ENCODE assay signal across 1 cellular context in the genomic region with DNA sequence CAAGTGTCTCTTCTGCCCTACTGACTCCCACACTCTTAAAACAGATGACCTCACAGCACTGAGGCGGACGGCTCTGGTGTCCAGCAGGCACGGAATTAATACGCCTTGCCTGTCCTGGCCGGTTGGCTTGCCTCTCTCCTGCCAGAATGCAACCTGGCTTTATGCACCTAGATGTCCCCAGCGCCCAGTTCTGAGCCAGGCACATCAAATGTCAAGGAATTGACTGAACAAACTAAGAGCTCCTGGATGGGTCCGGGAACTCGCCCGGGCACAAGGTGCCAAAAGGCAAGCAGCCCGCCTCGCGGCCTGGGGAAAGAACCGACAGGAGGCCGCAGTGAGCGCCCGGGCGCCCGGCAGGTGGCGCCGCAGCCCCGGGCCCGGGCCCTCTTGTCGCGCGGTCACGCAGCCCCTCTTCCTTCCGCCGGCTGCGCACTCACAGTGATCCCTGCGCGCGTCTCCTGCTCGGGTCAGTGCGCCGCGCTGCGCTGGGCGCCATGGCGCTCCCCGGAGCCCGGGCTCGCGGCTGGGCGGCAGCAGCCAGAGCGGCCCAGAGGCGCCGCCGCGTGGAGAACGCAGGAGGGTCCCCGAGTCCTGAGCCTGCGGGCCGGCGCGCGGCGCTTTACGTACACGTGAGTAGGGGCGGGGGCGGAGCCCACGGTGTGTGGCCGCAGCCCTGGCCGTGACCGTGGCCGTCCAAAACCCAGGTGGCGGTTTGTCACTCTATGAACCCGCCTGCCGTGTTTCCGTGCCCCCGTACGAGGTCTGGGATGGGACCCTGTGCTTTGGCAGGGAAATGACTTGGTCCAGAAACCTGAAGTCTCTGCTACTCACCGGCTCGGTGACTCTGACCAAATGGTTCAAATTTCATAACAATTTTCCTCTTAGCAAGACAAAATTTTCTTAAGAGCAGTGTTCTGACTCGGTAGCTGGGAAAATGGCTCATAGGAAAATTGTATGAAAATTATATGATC.
TF ChIP-seq lines count a peak whose summit lies in the region.

RSAD1 (plus strand) TSS at position 470 of the 971 bp plus-strand sequence; CDS start at position 495, 25 bp downstream.

TF ChIP-seq in HepG2, 621 proteins besides CTCF, POLR2A, EP300 and RAD21 (continued from another document and continues in another):
- TF ChIP-seq ZNF281 (CRISPR knock-in tag; IDR thresholded peaks at IDR 0.05; ENCODE audit: borderline replicate concordance): peak; percentile 36; the same call in 1 of the 2 replicates
- TF ChIP-seq ZNF543 (CRISPR knock-in tag; IDR thresholded peaks at IDR 0.05): peak; percentile 44; the same call in 1 of the 2 replicates
- no peak for TF ChIP-seq MAF1 (CRISPR knock-in tag; IDR thresholded peaks at IDR 0.05; ENCODE audit: borderline replicate concordance)
- TF ChIP-seq, protein P1, sequence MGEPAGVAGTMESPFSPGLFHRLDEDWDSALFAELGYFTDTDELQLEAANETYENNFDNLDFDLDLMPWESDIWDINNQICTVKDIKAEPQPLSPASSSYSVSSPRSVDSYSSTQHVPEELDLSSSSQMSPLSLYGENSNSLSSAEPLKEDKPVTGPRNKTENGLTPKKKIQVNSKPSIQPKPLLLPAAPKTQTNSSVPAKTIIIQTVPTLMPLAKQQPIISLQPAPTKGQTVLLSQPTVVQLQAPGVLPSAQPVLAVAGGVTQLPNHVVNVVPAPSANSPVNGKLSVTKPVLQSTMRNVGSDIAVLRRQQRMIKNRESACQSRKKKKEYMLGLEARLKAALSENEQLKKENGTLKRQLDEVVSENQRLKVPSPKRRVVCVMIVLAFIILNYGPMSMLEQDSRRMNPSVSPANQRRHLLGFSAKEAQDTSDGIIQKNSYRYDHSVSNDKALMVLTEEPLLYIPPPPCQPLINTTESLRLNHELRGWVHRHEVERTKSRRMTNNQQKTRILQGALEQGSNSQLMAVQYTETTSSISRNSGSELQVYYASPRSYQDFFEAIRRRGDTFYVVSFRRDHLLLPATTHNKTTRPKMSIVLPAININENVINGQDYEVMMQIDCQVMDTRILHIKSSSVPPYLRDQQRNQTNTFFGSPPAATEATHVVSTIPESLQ (CRISPR knock-in tag; conservative IDR thresholded peaks at IDR 0.05): peak; percentile 90
- TF ChIP-seq, protein P2, sequence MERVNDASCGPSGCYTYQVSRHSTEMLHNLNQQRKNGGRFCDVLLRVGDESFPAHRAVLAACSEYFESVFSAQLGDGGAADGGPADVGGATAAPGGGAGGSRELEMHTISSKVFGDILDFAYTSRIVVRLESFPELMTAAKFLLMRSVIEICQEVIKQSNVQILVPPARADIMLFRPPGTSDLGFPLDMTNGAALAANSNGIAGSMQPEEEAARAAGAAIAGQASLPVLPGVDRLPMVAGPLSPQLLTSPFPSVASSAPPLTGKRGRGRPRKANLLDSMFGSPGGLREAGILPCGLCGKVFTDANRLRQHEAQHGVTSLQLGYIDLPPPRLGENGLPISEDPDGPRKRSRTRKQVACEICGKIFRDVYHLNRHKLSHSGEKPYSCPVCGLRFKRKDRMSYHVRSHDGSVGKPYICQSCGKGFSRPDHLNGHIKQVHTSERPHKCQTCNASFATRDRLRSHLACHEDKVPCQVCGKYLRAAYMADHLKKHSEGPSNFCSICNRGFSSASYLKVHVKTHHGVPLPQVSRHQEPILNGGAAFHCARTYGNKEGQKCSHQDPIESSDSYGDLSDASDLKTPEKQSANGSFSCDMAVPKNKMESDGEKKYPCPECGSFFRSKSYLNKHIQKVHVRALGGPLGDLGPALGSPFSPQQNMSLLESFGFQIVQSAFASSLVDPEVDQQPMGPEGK (CRISPR knock-in tag; IDR thresholded peaks at IDR 0.05): no peak; the same call in 1 of the 2 replicates
- no peak for TF ChIP-seq LCORL (IDR thresholded peaks at IDR 0.05)
- TF ChIP-seq LCORL (CRISPR knock-in tag; IDR thresholded peaks at IDR 0.05): peak; percentile 68; the same call in 1 of the 2 replicates
- no peak for TF ChIP-seq ZNF432 (CRISPR knock-in tag; IDR thresholded peaks at IDR 0.05; ENCODE audit: borderline replicate concordance)
- TF ChIP-seq ZNF563 (CRISPR knock-in tag; IDR thresholded peaks at IDR 0.05): peak; percentile 98
- peak; percentile 91 for TF ChIP-seq ZFP91 (CRISPR knock-in tag; IDR thresholded peaks at IDR 0.05; ENCODE audit: borderline replicate concordance)
- TF ChIP-seq PAF1 (CRISPR knock-in tag; IDR thresholded peaks at IDR 0.05): no peak
- TF ChIP-seq ZSCAN31 (CRISPR knock-in tag; IDR thresholded peaks at IDR 0.05; ENCODE audit: low read depth): peak; percentile 98
- TF ChIP-seq GTF3A (CRISPR knock-in tag; conservative IDR thresholded peaks at IDR 0.05): 0 out of 2 replicates have a peak, but pooled peaks have one; percentile 94
- TF ChIP-seq ATF1 (CRISPR knock-in tag; IDR thresholded peaks at IDR 0.05): no peak
- no peak for TF ChIP-seq ZNF367 (CRISPR knock-in tag; IDR thresholded peaks at IDR 0.05; ENCODE audit: borderline replicate concordance)
- TF ChIP-seq ZSCAN9 (CRISPR knock-in tag; IDR thresholded peaks at IDR 0.05; ENCODE audit: borderline replicate concordance): no peak; the same call in 1 of the 2 replicates
- no peak for TF ChIP-seq GATA4 (IDR thresholded peaks at IDR 0.05; ENCODE audit: borderline replicate concordance, low read depth)
- peak; percentile 28; the same call in 1 of the 2 replicates for TF ChIP-seq NR2F2 (IDR thresholded peaks at IDR 0.05; ENCODE audit: borderline replicate concordance, low read depth)
- no peak for TF ChIP-seq MAFK (conservative IDR thresholded peaks at IDR 0.05 in 1 of 2, IDR thresholded peaks at IDR 0.05 in 1 of 2; ENCODE audit: low read length in 2 of 2)
- no peak for TF ChIP-seq USF2 (IDR thresholded peaks at IDR 0.05; ENCODE audit: low read depth, low read length)
- no peak for TF ChIP-seq USF2 (CRISPR knock-in tag; IDR thresholded peaks at IDR 0.05; ENCODE audit: borderline replicate concordance)
- no peak for TF ChIP-seq ZNF17 (CRISPR knock-in tag; IDR thresholded peaks at IDR 0.05)
- TF ChIP-seq RAD51 (IDR thresholded peaks at IDR 0.05; ENCODE audit: borderline replicate concordance): no peak
- no peak for TF ChIP-seq MNT (IDR thresholded peaks at IDR 0.05)
- TF ChIP-seq HMGXB3 (CRISPR knock-in tag; IDR thresholded peaks at IDR 0.05; ENCODE audit: borderline replicate concordance): 0 out of 2 replicates have a peak, but pooled peaks have one; percentile 14
- peak; percentile 97 for TF ChIP-seq HOXA3 (CRISPR knock-in tag; IDR thresholded peaks at IDR 0.05)
- TF ChIP-seq ATF2 (CRISPR knock-in tag; IDR thresholded peaks at IDR 0.05): peak; percentile 50; the same call in 1 of the 2 replicates
- TF ChIP-seq, protein P3, sequence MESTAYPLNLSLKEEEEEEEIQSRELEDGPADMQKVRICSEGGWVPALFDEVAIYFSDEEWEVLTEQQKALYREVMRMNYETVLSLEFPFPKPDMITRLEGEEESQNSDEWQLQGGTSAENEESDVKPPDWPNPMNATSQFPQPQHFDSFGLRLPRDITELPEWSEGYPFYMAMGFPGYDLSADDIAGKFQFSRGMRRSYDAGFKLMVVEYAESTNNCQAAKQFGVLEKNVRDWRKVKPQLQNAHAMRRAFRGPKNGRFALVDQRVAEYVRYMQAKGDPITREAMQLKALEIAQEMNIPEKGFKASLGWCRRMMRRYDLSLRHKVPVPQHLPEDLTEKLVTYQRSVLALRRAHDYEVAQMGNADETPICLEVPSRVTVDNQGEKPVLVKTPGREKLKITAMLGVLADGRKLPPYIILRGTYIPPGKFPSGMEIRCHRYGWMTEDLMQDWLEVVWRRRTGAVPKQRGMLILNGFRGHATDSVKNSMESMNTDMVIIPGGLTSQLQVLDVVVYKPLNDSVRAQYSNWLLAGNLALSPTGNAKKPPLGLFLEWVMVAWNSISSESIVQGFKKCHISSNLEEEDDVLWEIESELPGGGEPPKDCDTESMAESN (CRISPR knock-in tag; conservative IDR thresholded peaks at IDR 0.05): peak; percentile 94
